In genomic region chr1:180241716-180242544, GRCh38 we compare ENCODE assay signal across 18 cellular contexts. TPM values are rescaled to one million over a fixed set of nuclear protein-coding genes. Genes with fewer than 3 reads are reported as not detected.
DNase-seq lines count a peak whose midpoint lies in the region; ATAC-seq and TF ChIP-seq lines count a peak whose summit lies in the region.
"Had no signal": no experiment of that assay in that cellular context is flagged by ENCODE, and none has a peak within 500 bp of the region (broad histone marks: within the 10 kb centered on the region; RNA-seq: fewer than 3 reads in every experiment).

No MANE protein-coding gene starts in this region.

- H3K27ac Mint-ChIP-seq in CD8-positive, alpha-beta memory T cell, result no peak overlapping the region
- H3K27ac Mint-ChIP-seq: naive thymus-derived CD8-positive, alpha-beta T cell; stimulated activated memory B cell treated with anti-CD40 and anti-IgM and Interleukin-4, amounts not matched to agents 10 μg/mL and 1 μg/mL and 100 μg/mL, for 72 hours had no signal

- no peak for TF ChIP-seq RAD21 in liver (IDR thresholded peaks at IDR 0.05)

- CTCF ChIA-PET in CD8-positive, alpha-beta memory T cell (lab: Charles Lee), result no interaction called here

- peaks cover 0 to 19% (median 12%) of the 10 kb centered on the region in 4 donors for H3K27me3 ChIP-seq in liver (ENCODE audit: control insufficient read depth in 4 of 4, insufficient read depth in 4 of 4, low read length in 3 of 4)
- H3K27me3 ChIP-seq in CD8-positive, alpha-beta memory T cell (ENCODE audit: insufficient read depth, low read length, poor library complexity, severe bottlenecking), result peaks cover 40% of the 10 kb centered on the region

- H3K4me1 Mint-ChIP-seq in CD8-positive, alpha-beta memory T cell, result peaks cover 0 to 5% (median 0%) of the 10 kb centered on the region in 3 donors
- H3K4me1 Mint-ChIP-seq: stimulated activated memory B cell treated with anti-CD40 and anti-IgM and Interleukin-4, amounts not matched to agents 10 μg/mL and 1 μg/mL and 100 μg/mL, for 72 hours had no signal

- WGBS in liver, result 79% methylated on average over 8 of the region's 8 CpGs

- no peaks in the 10 kb centered on the region for H3K36me3 Mint-ChIP-seq in CD8-positive, alpha-beta memory T cell
- H3K36me3 Mint-ChIP-seq: naive thymus-derived CD8-positive, alpha-beta T cell; stimulated activated memory B cell treated with anti-CD40 and anti-IgM and Interleukin-4, amounts not matched to agents 10 μg/mL and 1 μg/mL and 100 μg/mL, for 72 hours had no signal

- H3K36me3 ChIP-seq in liver (ENCODE audit: control insufficient read depth in 4 of 4, insufficient read depth in 3 of 4, low read depth in 1 of 4, low read length in 3 of 4), result no peaks in the 10 kb centered on the region
- H3K36me3 ChIP-seq in CD8-positive, alpha-beta memory T cell (ENCODE audit: insufficient read depth, low read length), result no peaks in the 10 kb centered on the region
- H3K36me3 ChIP-seq: BLaER1 treated with 17β-estradiol and CSF1 and Interleukin-3, amounts not matched to agents 10 nM and 100 nM; colonic mucosa; prostate gland; tibial nerve had no signal

- no peak overlapping the region for H3K4me3 Mint-ChIP-seq in CD8-positive, alpha-beta memory T cell
- H3K4me3 Mint-ChIP-seq: naive thymus-derived CD8-positive, alpha-beta T cell; stimulated activated memory B cell treated with anti-CD40 and anti-IgM and Interleukin-4, amounts not matched to agents 10 μg/mL and 1 μg/mL and 100 μg/mL, for 72 hours had no signal

- no peak overlapping the region for H3K27ac ChIP-seq in liver (ENCODE audit: low read depth in 1 of 2, low read length in 2 of 2)
- no peak overlapping the region for H3K27ac ChIP-seq in CD8-positive, alpha-beta memory T cell (ENCODE audit: low read depth, low read length)
- H3K27ac ChIP-seq: BLaER1 treated with 17β-estradiol and CSF1 and Interleukin-3, amounts not matched to agents 10 nM and 100 nM; colonic mucosa; prostate gland; tibial nerve had no signal

- no peaks in the 10 kb centered on the region for H3K9me3 Mint-ChIP-seq in CD8-positive, alpha-beta memory T cell
- H3K9me3 Mint-ChIP-seq: naive thymus-derived CD8-positive, alpha-beta T cell; stimulated activated memory B cell treated with anti-CD40 and anti-IgM and Interleukin-4, amounts not matched to agents 10 μg/mL and 1 μg/mL and 100 μg/mL, for 72 hours had no signal

- H3K9me3 ChIP-seq in liver (ENCODE audit: control insufficient read depth in 4 of 4, low read length in 3 of 4), result no peaks in the 10 kb centered on the region
- H3K9me3 ChIP-seq in CD8-positive, alpha-beta memory T cell (ENCODE audit: low read length), result no peaks in the 10 kb centered on the region
- H3K9me3 ChIP-seq: BLaER1 treated with 17β-estradiol and CSF1 and Interleukin-3, amounts not matched to agents 10 nM and 100 nM; colonic mucosa; prostate gland; tibial nerve had no signal

- no peaks in the 10 kb centered on the region for H3K4me1 ChIP-seq in liver (ENCODE audit: control insufficient read depth in 4 of 4, insufficient read depth in 4 of 4, low read length in 3 of 4)
- no peaks in the 10 kb centered on the region for H3K4me1 ChIP-seq in CD8-positive, alpha-beta memory T cell (ENCODE audit: insufficient read depth, low read length)
- H3K4me1 ChIP-seq: colonic mucosa, prostate gland, tibial nerve had no signal

- peaks cover 50 to 76% of the 10 kb centered on the region in 2 donors for H3K27me3 Mint-ChIP-seq in CD8-positive, alpha-beta memory T cell

- POLR2A ChIA-PET in CD8-positive, alpha-beta memory T cell (lab: Charles Lee), result no interaction called here

- no peak overlapping the region for H3K9ac ChIP-seq in liver (ENCODE audit: low read depth in 1 of 2, low read length in 2 of 2)
- H3K9ac ChIP-seq: BLaER1 treated with 17β-estradiol and CSF1 and Interleukin-3, amounts not matched to agents 10 nM and 100 nM had no signal

- ATAC-seq in GM19452 (IDR thresholded peaks at IDR 0.05; ENCODE audit: unreplicated experiment), result no peak
- ATAC-seq: naive thymus-derived CD8-positive, alpha-beta T cell; stimulated activated memory B cell treated with anti-CD40 and anti-IgM and Interleukin-4, amounts not matched to agents 10 μg/mL and 1 μg/mL and 100 μg/mL, for 72 hours had no signal

- in situ Hi-C loops in KBM-7 (cut with MboI; ENCODE audit: low pct_unique_long_range_greater_than_20kb, low sequenced_read_pairs), result no loop called here

- TF ChIP-seq CTCF in liver (IDR thresholded peaks at IDR 0.05; ENCODE audit: low read depth, low read length, missing input control), result no peak

- no peak overlapping the region for H3K4me3 ChIP-seq in liver (ENCODE audit: low read depth in 1 of 3, low read length in 3 of 3)
- H3K4me3 ChIP-seq in CD8-positive, alpha-beta memory T cell (ENCODE audit: low read length), result no peak overlapping the region
- H3K4me3 ChIP-seq: BLaER1 treated with 17β-estradiol and CSF1 and Interleukin-3, amounts not matched to agents 10 nM and 100 nM; colonic mucosa; prostate gland; tibial nerve had no signal

- DNase-seq in EH (ENCODE audit: low read depth), result peak; percentile 35
- DNase-seq in KBM-7, result peak; percentile 65
- DNase-seq in astrocyte of the hippocampus (ENCODE audit: low read depth, low spot score), result peak; percentile 53
- no peak for DNase-seq in CD8-positive, alpha-beta memory T cell
- no peak for DNase-seq in activated CD4-positive, alpha-beta T cell treated with anti-CD3 and anti-CD28 coated beads for 1 hour
- DNase-seq: activated CD4-positive, alpha-beta T cell treated with anti-CD3 and anti-CD28 coated beads for 4 hours; colonic mucosa; DMS 273 treated with DMSO at 0.1 percent for 48 hours; GOT3; NCI-H146 had no signal

TF ChIP-seq in liver, 16 proteins besides CTCF, POLR2A, EP300 and RAD21:
- TF ChIP-seq REST (IDR thresholded peaks at IDR 0.05) (peak; percentile 92), ATF3 (IDR thresholded peaks at IDR 0.05) (no peak)

RNA-seq across cellular contexts. Expression of gene LHX4, which starts 11.9 kb away (rescaled TPM):
- total RNA-seq in liver, result under 1 TPM; under 0.01 to 0.09 TPM
- polyA plus RNA-seq in liver, result under 1 TPM; 0.01 to 0.19 TPM
- not detected for total RNA-seq in CD8-positive, alpha-beta memory T cell
- polyA plus RNA-seq in CD8-positive, alpha-beta memory T cell, result 0.08 TPM
- total RNA-seq: naive thymus-derived CD8-positive, alpha-beta T cell; prostate gland; T-helper 2 cell treated with Interferon-gamma antibody and Interleukin-4, amounts not matched to agents 100 ng/mL and 5 ng/mL, for 36 hours; tibial nerve had no signal

Comparison
In these comparisons a context has a peak if more than half of its experiments do, and no peak if none do; other contexts are left out.
1. DNase-seq: peak in EH (single experiment), KBM-7 (single experiment) and astrocyte of the hippocampus (single experiment); none in CD8-positive, alpha-beta memory T cell (0 of 5) and activated CD4-positive, alpha-beta T cell treated with anti-CD3 and anti-CD28 coated beads for 1 hour (single experiment).